ENCODE assay signal across 8 cellular contexts in genomic region chr20:34111712-34112599, GRCh38. TPM values are rescaled to one million over a fixed set of nuclear protein-coding genes. Genes with fewer than 3 reads are reported as not detected.
DNase-seq lines count a peak whose midpoint lies in the region; ATAC-seq, FAIRE-seq and TF ChIP-seq lines count a peak whose summit lies in the region.

Gene EIF2S2, minus strand, starts transcription at chr20:34112243. Its CDS starts 133 bp downstream, at chr20:34112110.

- no peaks in the 10 kb centered on the region for H3F3A ChIP-seq in Loucy (ENCODE audit: low read depth)

- peak; percentile 93 for TF ChIP-seq POLR2A in H54 (IDR thresholded peaks at IDR 0.05; ENCODE audit: low read depth, low read length)
- peak; percentile 96 for TF ChIP-seq POLR2A in Raji (IDR thresholded peaks at IDR 0.05; ENCODE audit: insufficient read depth, low read depth, low read length)

- intact Hi-C loops in natural killer cell (cut with micrococcal nuclease) = loop anchor here (1.0 to 5.0 kb wide), 3 partner anchors 45 to 301 kb away; partner anchors contain the start of genes CHMP4B and RALY

- peaks cover 51% of the 10 kb centered on the region for H3K79me2 ChIP-seq in Loucy (ENCODE audit: insufficient read depth, low read length)

- no peak for TF ChIP-seq CTCF in Loucy (conservative IDR thresholded peaks at IDR 0.05; ENCODE audit: low read length)
- no peak for TF ChIP-seq CTCF in natural killer cell (IDR thresholded peaks at IDR 0.05)

- no peaks in the 10 kb centered on the region for H3K9me2 ChIP-seq in Loucy (replicated peaks; ENCODE audit: low read depth, low read length)

- H3K4me1 ChIP-seq in Loucy (ENCODE audit: insufficient read depth, low read length, poor library complexity, severe bottlenecking) = peaks cover 43% of the 10 kb centered on the region

- peak within 1 kb of the TSS; percentile 95 to 99 for H3K27ac Mint-ChIP-seq in natural killer cell

- H3K9me3 Mint-ChIP-seq in natural killer cell = no peaks in the 10 kb centered on the region

- peak within 1 kb of the TSS; percentile 88 for H2AFZ ChIP-seq in Loucy (ENCODE audit: low read length)

- H3K9me3 ChIP-seq in Loucy (ENCODE audit: insufficient read depth, low read depth, low read length) = no peaks in the 10 kb centered on the region

- peak within 1 kb of the TSS; percentile 93 for H3K4me3 Mint-ChIP-seq in natural killer cell

- peak within 1 kb of the TSS; percentile 84 for H3K4me3 ChIP-seq in Loucy (ENCODE audit: low read length, poor library complexity, severe bottlenecking)

- peak; percentile 85 to 95 (median 88) for ATAC-seq in natural killer cell

- H3K36me3 ChIP-seq in Loucy (ENCODE audit: insufficient read depth, low read length) = peaks cover 6% of the 10 kb centered on the region; the same call in 1 of the 2 replicates

- peak; percentile 60 for FAIRE-seq in H54 (lab: Jason Lieb, UNC)

- peaks cover 47% of the 10 kb centered on the region for H4K20me1 ChIP-seq in Loucy (ENCODE audit: insufficient read depth, low read length, poor library complexity, severe bottlenecking)

- peak within 1 kb of the TSS; percentile 99 for H3K4me2 ChIP-seq in Loucy (ENCODE audit: low read depth, low read length, poor library complexity, severe bottlenecking)

- peaks cover 7% of the 10 kb centered on the region for H3K27me3 ChIP-seq in Loucy (ENCODE audit: insufficient read depth, low read length, poor library complexity, severe bottlenecking)

- peaks cover 51 to 52% of the 10 kb centered on the region in 2 donors for H3K4me1 Mint-ChIP-seq in natural killer cell

- no peaks in the 10 kb centered on the region for H3K36me3 Mint-ChIP-seq in natural killer cell

- H3K9ac ChIP-seq in Loucy (ENCODE audit: low read depth, low read length, poor library complexity, severe bottlenecking) = peak within 1 kb of the TSS; percentile 87

- H3K27me3 Mint-ChIP-seq in natural killer cell (ENCODE audit: low read depth in 2 of 2) = no peaks in the 10 kb centered on the region

- peak; percentile 99 for DNase-seq in EL
- DNase-seq in H54 (ENCODE audit: insufficient read length, low spot score) = peak; percentile 95
- DNase-seq in activated T-helper 9 cell treated with anti-CD3 and anti-CD28 coated beads, Interleukin-2, amount 50 U/mL, for 16 hours (ENCODE audit: low read depth) = peak; percentile 91
- DNase-seq in fibroblast of peridontal ligament (ENCODE audit: extremely low read depth) = peak; percentile 98
- DNase-seq in natural killer cell = peak; percentile 91
- DNase-seq in stimulated activated naive CD4-positive, alpha-beta T cell treated with Interleukin-2 at 50 U/mL for 16 hours (lab: John Stamatoyannopoulos, UW) = peak; percentile 92

RNA-seq across cellular contexts. Expression of gene EIF2S2, which starts in this region (rescaled TPM):
- 10 to 100 TPM; 17.6 to 20.0 (median 17.6) TPM for total RNA-seq in natural killer cell

Comparison
In these comparisons a context has a peak if more than half of its experiments do, and no peak if none do; other contexts are left out.
1. Peak in every context shown above with its lines: DNase-seq, ATAC-seq and H3K4me3 ChIP-seq.